15 cellular contexts compared by ENCODE assay signal in genomic region chr5:39198080-39198479, GRCh38. TPM values are rescaled to one million over a fixed set of nuclear protein-coding genes. Genes with fewer than 3 reads are reported as not detected.
DNase-seq lines count a peak whose midpoint lies in the region; ATAC-seq, FAIRE-seq and TF ChIP-seq lines count a peak whose summit lies in the region.
"Had no signal": no experiment of that assay in that cellular context is flagged by ENCODE, and none has a peak within 500 bp of the region (broad histone marks: within the 10 kb centered on the region; RNA-seq: fewer than 3 reads in every experiment).

No MANE protein-coding gene starts in this region.

- peak overlapping the region; percentile 81 to 87 for H3K4me3 Mint-ChIP-seq in activated T-cell treated with anti-CD3 and anti-CD28 coated beads, Interleukin-2, amount 50 U/mL, for 72 hours
- H3K4me3 Mint-ChIP-seq in central memory CD8-positive, alpha-beta T cell, result peak overlapping the region; percentile 89
- H3K4me3 Mint-ChIP-seq: GM23338 had no signal

- peaks cover 51% of the 10 kb centered on the region for H3K4me1 Mint-ChIP-seq in activated T-cell treated with anti-CD3 and anti-CD28 coated beads, Interleukin-2, amount 50 U/mL, for 72 hours (ENCODE audit: low read depth)
- peaks cover 66% of the 10 kb centered on the region for H3K4me1 Mint-ChIP-seq in central memory CD8-positive, alpha-beta T cell
- H3K4me1 Mint-ChIP-seq: GM23338 had no signal

- peak overlapping the region; percentile 75 for H3K27ac Mint-ChIP-seq in activated T-cell treated with anti-CD3 and anti-CD28 coated beads, Interleukin-2, amount 50 U/mL, for 72 hours
- peak overlapping the region; percentile 52 for H3K27ac Mint-ChIP-seq in central memory CD8-positive, alpha-beta T cell (ENCODE audit: low read depth)
- H3K27ac Mint-ChIP-seq: GM23338 had no signal

- H3K27me3 ChIP-seq in SJSA1 (replicated peaks) (no peaks in the 10 kb centered on the region), upper lobe of left lung (no peaks in the 10 kb centered on the region), pancreas (no peaks in the 10 kb centered on the region)

- TF ChIP-seq POLR2A in upper lobe of left lung (IDR thresholded peaks at IDR 0.05), result no peak

- 82 to 83% methylated on average over 5 of the region's 5 CpGs for WGBS in upper lobe of left lung, 2 donors
- 52 to 64% methylated on average over 5 of the region's 5 CpGs for WGBS in pancreas, 2 donors

- ATAC-seq in activated T-cell treated with anti-CD3 and anti-CD28 coated beads, Interleukin-2, amount 50 U/mL, for 72 hours (replicated peaks in 1 of 2), result peak; percentile 25 to 41
- ATAC-seq in central memory CD8-positive, alpha-beta T cell (replicated peaks; ENCODE audit: extremely low read depth, poor library complexity, severe bottlenecking), result peak; percentile 30
- peak; percentile 34 for ATAC-seq in stimulated activated naive CD8-positive, alpha-beta T cell treated with anti-CD3 and anti-CD28 coated beads, Interleukin-15, Interleukin-2, amounts not matched to agents 100 U/mL and 50 U/mL, for 24 hours
- ATAC-seq in upper lobe of left lung (ENCODE audit: low FRiP score in 2 of 2) (no peak), pancreas (no peak)
- ATAC-seq: GM23338, Panc1 had no signal

- peaks cover 5 to 6% of the 10 kb centered on the region in 2 donors for H3K36me3 Mint-ChIP-seq in activated T-cell treated with anti-CD3 and anti-CD28 coated beads, Interleukin-2, amount 50 U/mL, for 72 hours (ENCODE audit: insufficient read depth in 2 of 2)
- peaks cover 40% of the 10 kb centered on the region for H3K36me3 Mint-ChIP-seq in central memory CD8-positive, alpha-beta T cell (ENCODE audit: insufficient read depth)

- H3K9me3 Mint-ChIP-seq in activated T-cell treated with anti-CD3 and anti-CD28 coated beads, Interleukin-2, amount 50 U/mL, for 72 hours, result no peaks in the 10 kb centered on the region
- H3K9me3 Mint-ChIP-seq in central memory CD8-positive, alpha-beta T cell, result no peaks in the 10 kb centered on the region
- H3K9me3 Mint-ChIP-seq: GM23338 had no signal

- intact Hi-C loops in pancreas (cut with DNase I), result no loop called here

- H3K36me3 ChIP-seq in SJSA1, result no peaks in the 10 kb centered on the region
- H3K36me3 ChIP-seq in upper lobe of left lung, result no peaks in the 10 kb centered on the region
- H3K36me3 ChIP-seq in pancreas, result no peaks in the 10 kb centered on the region

- H3K9me3 ChIP-seq in SJSA1 (replicated peaks), result no peaks in the 10 kb centered on the region
- H3K9me3 ChIP-seq in upper lobe of left lung, result no peaks in the 10 kb centered on the region
- no peaks in the 10 kb centered on the region for H3K9me3 ChIP-seq in pancreas

- H3K4me1 ChIP-seq in SJSA1 (replicated peaks) (peaks cover 62% of the 10 kb centered on the region), upper lobe of left lung (peaks cover 0 to 4% (median 0%) of the 10 kb centered on the region in 4 donors), pancreas (no peaks in the 10 kb centered on the region)

- TF ChIP-seq CTCF in upper lobe of left lung (IDR thresholded peaks at IDR 0.05) (no peak), pancreas (IDR thresholded peaks at IDR 0.05) (no peak)

- no peak for TF ChIP-seq EP300 in upper lobe of left lung (IDR thresholded peaks at IDR 0.05)

- no peaks in the 10 kb centered on the region for H3K27me3 Mint-ChIP-seq in activated T-cell treated with anti-CD3 and anti-CD28 coated beads, Interleukin-2, amount 50 U/mL, for 72 hours (ENCODE audit: low read depth)
- no peaks in the 10 kb centered on the region for H3K27me3 Mint-ChIP-seq in central memory CD8-positive, alpha-beta T cell

- H3K27ac ChIP-seq in SJSA1 (peak overlapping the region; percentile 15; the same call in 1 of the 2 replicates), upper lobe of left lung (no peak overlapping the region), pancreas (no peak overlapping the region)
- H3K27ac ChIP-seq: HL-60 had no signal

- FAIRE-seq in pancreas (lab: Jason Lieb, UNC), result no peak
- FAIRE-seq: TTC549 had no signal

- H3K4me3 ChIP-seq in SJSA1, result no peak overlapping the region
- no peak overlapping the region for H3K4me3 ChIP-seq in upper lobe of left lung
- no peak overlapping the region for H3K4me3 ChIP-seq in pancreas
- H3K4me3 ChIP-seq: GM23338 had no signal

- no peak for DNase-seq in activated T-cell treated with anti-CD3 and anti-CD28 coated beads, Interleukin-2, amount 50 U/mL, for 72 hours
- no peak for DNase-seq in activated T-cell treated with anti-CD3 and anti-CD28 coated beads for 4 hours
- DNase-seq in SJSA1 (ENCODE audit: low read depth in 1 of 2, low spot score in 2 of 2), result peak in 1 of 2 experiments; percentile 47
- DNase-seq in central memory CD8-positive, alpha-beta T cell (ENCODE audit: low spot score in 2 of 2), result no peak
- no peak for DNase-seq in stimulated activated naive CD8-positive, alpha-beta T cell treated with anti-CD3 and anti-CD28 coated beads, Interleukin-15, Interleukin-2, amounts not matched to agents 100 U/mL and 50 U/mL, for 24 hours
- no peak for DNase-seq in dermis blood vessel endothelial cell
- DNase-seq in upper lobe of left lung, result no peak
- no peak for DNase-seq in pancreas
- DNase-seq: NCI-H1092, NCI-H446 had no signal

RNA-seq across cellular contexts. Expression of gene FYB1, which starts 21.3 kb away (rescaled TPM):
- total RNA-seq in activated T-cell treated with anti-CD3 and anti-CD28 coated beads, Interleukin-2, amount 50 U/mL, for 72 hours, result 100 to 1,000 TPM; 127 to 131 TPM
- total RNA-seq in SJSA1 (2014; rRNA removed; shearing (Covaris generic)), result 0.34 and 0.68 TPM in 2 replicates
- total RNA-seq in dermis blood vessel endothelial cell, result not detected in 2 replicates
- 10 to 100 TPM; 24.0 to 97.4 (median 42.5) TPM for total RNA-seq in upper lobe of left lung
- 10 to 100 TPM in 1 of 6 donors, 1 to 10 TPM in 3, under 1 TPM in 2; 0.79 to 16.9 (median 2.5) TPM for total RNA-seq in pancreas
- under 1 TPM; 0.49 to 0.56 TPM for polyA plus RNA-seq in pancreas
- total RNA-seq: chondrocyte, GM23338 had no signal
- polyA plus RNA-seq: GM23338 had no signal

Comparison
In these comparisons a context has a peak if more than half of its experiments do, and no peak if none do; other contexts are left out.
1. ATAC-seq: peak in activated T-cell treated with anti-CD3 and anti-CD28 coated beads, Interleukin-2, amount 50 U/mL, for 72 hours (2 of 2), central memory CD8-positive, alpha-beta T cell (single experiment) and stimulated activated naive CD8-positive, alpha-beta T cell treated with anti-CD3 and anti-CD28 coated beads, Interleukin-15, Interleukin-2, amounts not matched to agents 100 U/mL and 50 U/mL, for 24 hours (single experiment); none in upper lobe of left lung (0 of 2) and pancreas (0 of 4).